Comparison of ENCODE assay signal across 8 cellular contexts in the genomic region with DNA sequence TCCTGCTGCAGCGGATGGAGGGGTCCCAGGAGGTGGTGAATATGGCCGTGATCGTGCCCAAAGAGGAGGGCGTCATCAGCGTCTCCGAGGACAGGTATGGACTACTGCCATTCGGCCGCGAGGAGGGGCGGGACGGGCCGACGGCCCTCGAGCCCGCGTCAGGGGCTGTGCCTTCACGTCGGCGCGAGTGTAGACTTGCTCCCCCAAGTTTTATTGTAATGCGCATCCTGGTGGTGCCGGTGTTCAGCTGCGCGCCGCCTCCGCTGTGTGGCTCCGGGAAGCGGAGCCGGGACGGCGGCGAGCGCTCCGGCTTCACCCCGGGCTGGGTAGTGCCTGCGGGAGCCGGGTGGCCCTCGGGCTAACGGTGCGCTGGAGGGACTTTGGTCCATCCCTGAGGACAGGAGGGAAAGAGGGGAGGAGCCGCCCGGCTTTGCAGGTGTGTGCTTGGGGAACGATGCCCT. TPM values are rescaled to one million over a fixed set of nuclear protein-coding genes. Genes with fewer than 3 reads are reported as not detected.
A peak's percentile ranks its signal among the peaks of the same experiment; 100 is the strongest.
DNase-seq lines count a peak whose midpoint lies in the region; ATAC-seq, FAIRE-seq and TF ChIP-seq lines count a peak whose summit lies in the region.

No MANE protein-coding gene starts in this region.

- H3K27ac ChIP-seq in C4-2B (peak overlapping the region; percentile 81), Peyer's patch (peak overlapping the region; percentile 82 to 93 (median 90)), parathyroid adenoma (peak overlapping the region; percentile 92), upper lobe of left lung (peak overlapping the region; percentile 89 to 94 (median 92))

- H3K4me1 ChIP-seq in Peyer's patch (peaks cover 0 to 9% (median 4%) of the 10 kb centered on the region in 4 donors), parathyroid adenoma (peaks cover 21% of the 10 kb centered on the region), upper lobe of left lung (peaks cover 8 to 23% (median 12%) of the 10 kb centered on the region in 4 donors)

- H3K36me3 Mint-ChIP-seq in activated naive CD4-positive, alpha-beta T cell treated with anti-CD3 and anti-CD28 coated beads, Interleukin-2, amount 10 ng/mL, durations not matched to agents 7 days and 5 days: peaks cover 4% of the 10 kb centered on the region

- intact Hi-C loops in head of caudate nucleus (cut with DNase I): loop anchor here (1.0 to 10.0 kb wide), 4 partner anchors 103 to 218 kb away; a partner anchor contains a TSS

- H3K4me1 Mint-ChIP-seq in activated naive CD4-positive, alpha-beta T cell treated with anti-CD3 and anti-CD28 coated beads, Interleukin-2, amount 10 ng/mL, durations not matched to agents 7 days and 5 days: peaks cover 45% of the 10 kb centered on the region

- CTCF ChIA-PET in activated naive CD4-positive, alpha-beta T cell treated with anti-CD3 and anti-CD28 coated beads, Interleukin-2, amount 10 ng/mL, durations not matched to agents 7 days and 5 days (lab: Charles Lee): interaction anchor here (1.0 to 2.5 kb wide), 6 partner anchors 108 to 212 kb away, joined by 3 to 10 read pairs (median 4); no protein-coding TSS in a partner anchor

- H3K4me3 Mint-ChIP-seq in activated naive CD4-positive, alpha-beta T cell treated with anti-CD3 and anti-CD28 coated beads, Interleukin-2, amount 10 ng/mL, durations not matched to agents 7 days and 5 days: peak overlapping the region; percentile 87

- no peaks in the 10 kb centered on the region for H3K9me3 Mint-ChIP-seq in activated naive CD4-positive, alpha-beta T cell treated with anti-CD3 and anti-CD28 coated beads, Interleukin-2, amount 10 ng/mL, durations not matched to agents 7 days and 5 days

- H3K4me3 ChIP-seq in Peyer's patch (peak overlapping the region; percentile 78 to 97 (median 86)), parathyroid adenoma (ENCODE audit: low read depth, low read length) (peak overlapping the region; percentile 97), upper lobe of left lung (peak overlapping the region; percentile 81 to 96 (median 94))

- H3K9ac ChIP-seq in parathyroid adenoma: peak overlapping the region; percentile 78

- WGBS in upper lobe of left lung, 2 donors: 0% methylated on average over 2 to 43 of the region's 43 CpGs

- TF ChIP-seq POLR2A in Peyer's patch (IDR thresholded peaks at IDR 0.05) (peak in 1 of 2 donors; percentile 25), upper lobe of left lung (IDR thresholded peaks at IDR 0.05) (no peak)

- H3K27me3 ChIP-seq in Peyer's patch (no peaks in the 10 kb centered on the region), parathyroid adenoma (ENCODE audit: control insufficient read depth, insufficient read depth, low read length) (no peaks in the 10 kb centered on the region), upper lobe of left lung (no peaks in the 10 kb centered on the region)

- TF ChIP-seq CTCF in C4-2B (conservative IDR thresholded peaks at IDR 0.05): no peak; the same call in 1 of the 2 replicates
- TF ChIP-seq CTCF in Peyer's patch (IDR thresholded peaks at IDR 0.05): peak in 2 of 6 experiments; percentile 6 to 27
- peak; percentile 8 for TF ChIP-seq CTCF in parathyroid adenoma (IDR thresholded peaks at IDR 0.05)
- TF ChIP-seq CTCF in upper lobe of left lung (IDR thresholded peaks at IDR 0.05): peak in 3 of 6 experiments; percentile 27 to 47 (median 40)

- peak overlapping the region; percentile 80 for H2AFZ ChIP-seq in parathyroid adenoma

- H3K27me3 Mint-ChIP-seq in activated naive CD4-positive, alpha-beta T cell treated with anti-CD3 and anti-CD28 coated beads, Interleukin-2, amount 10 ng/mL, durations not matched to agents 7 days and 5 days: peaks cover 8% of the 10 kb centered on the region

- H3K9me3 ChIP-seq in Peyer's patch (no peaks in the 10 kb centered on the region), parathyroid adenoma (ENCODE audit: control insufficient read depth, low read length) (no peaks in the 10 kb centered on the region), upper lobe of left lung (no peaks in the 10 kb centered on the region)

- peak overlapping the region; percentile 81 for H3K4me2 ChIP-seq in parathyroid adenoma (ENCODE audit: low read length)

- peak; percentile 62 for FAIRE-seq in GM19239 (lab: Jason Lieb, UNC)

- peak; percentile 33 for ATAC-seq in HG03432 (IDR thresholded peaks at IDR 0.05; ENCODE audit: unreplicated experiment)
- ATAC-seq in upper lobe of left lung (ENCODE audit: low FRiP score in 2 of 2): peak; percentile 11 to 66

- peaks cover 8% of the 10 kb centered on the region for H3K79me2 ChIP-seq in parathyroid adenoma

- H3K36me3 ChIP-seq in Peyer's patch: no peaks in the 10 kb centered on the region
- H3K36me3 ChIP-seq in parathyroid adenoma (ENCODE audit: control insufficient read depth, insufficient read depth, low read length): no peaks in the 10 kb centered on the region
- no peaks in the 10 kb centered on the region for H3K36me3 ChIP-seq in upper lobe of left lung

- TF ChIP-seq EP300 in upper lobe of left lung (IDR thresholded peaks at IDR 0.05): no peak

- H3K27ac Mint-ChIP-seq in activated naive CD4-positive, alpha-beta T cell treated with anti-CD3 and anti-CD28 coated beads, Interleukin-2, amount 10 ng/mL, durations not matched to agents 7 days and 5 days: peak overlapping the region; percentile 96

- DNase-seq in GM19239 (ENCODE audit: insufficient read length, low spot score): peak; percentile 25
- DNase-seq in Peyer's patch: peak; percentile 61 to 82 (median 81)
- peak; percentile 85 for DNase-seq in activated naive CD4-positive, alpha-beta T cell treated with anti-CD3 and anti-CD28 coated beads, Interleukin-2, amount 10 ng/mL, durations not matched to agents 7 days and 5 days
- DNase-seq in head of caudate nucleus: peak in 39 of 42 donors; percentile 16 to 74 (median 50)
- peak; percentile 63 to 92 for DNase-seq in upper lobe of left lung

RNA-seq across cellular contexts. Expression of a gene that starts 0.5 kb away (rescaled TPM):
- total RNA-seq in Peyer's patch (10 to 100 TPM in 2 of 4 donors, 1 to 10 TPM in 2; 6.0 to 11.3 (median 9.7) TPM), upper lobe of left lung (10 to 100 TPM; 13.4 to 34.0 (median 18.8) TPM)

Comparison
In these comparisons a context has a peak if more than half of its experiments do, and no peak if none do; other contexts are left out.
1. Peak in every context shown above with its lines: DNase-seq, ATAC-seq, H3K4me3 ChIP-seq and H3K27ac ChIP-seq.
2. DNase-seq: peak in every context shown above with its lines; median percentile 85 in activated naive CD4-positive, alpha-beta T cell treated with anti-CD3 and anti-CD28 coated beads, Interleukin-2, amount 10 ng/mL, durations not matched to agents 7 days and 5 days; 81 in Peyer's patch; 78 in upper lobe of left lung; 50 in head of caudate nucleus; 25 in GM19239.